In genomic region chr4:137463377-137464003, GRCh38 we compare ENCODE assay signal across 15 cellular contexts.
DNase-seq lines count a peak whose midpoint lies in the region; ATAC-seq, FAIRE-seq and TF ChIP-seq lines count a peak whose summit lies in the region.
"Had no signal": no experiment of that assay in that cellular context is flagged by ENCODE, and none has a peak within 500 bp of the region (broad histone marks: within the 10 kb centered on the region; RNA-seq: fewer than 3 reads in every experiment).

No MANE protein-coding gene starts in this region.

- TF ChIP-seq POLR2A in K562 (conservative IDR thresholded peaks at IDR 0.05) = no peak

- no peak for FAIRE-seq in K562 (lab: Jason Lieb, UNC)
- FAIRE-seq: A549, GM12891 had no signal

- H3K9me1 ChIP-seq in K562 (ENCODE audit: control insufficient read depth, insufficient read depth, low read length) = no peaks in the 10 kb centered on the region

- TF ChIP-seq CTCF in K562 (IDR thresholded peaks at IDR 0.05 in 2 of 3, conservative IDR thresholded peaks at IDR 0.05 in 1 of 3; ENCODE audit: insufficient read depth in 2 of 3, low read depth in 1 of 3, low read length in 3 of 3) = no peak
- TF ChIP-seq CTCF in mesothelial cell of epicardium (IDR thresholded peaks at IDR 0.05; ENCODE audit: unreplicated experiment) = no peak

- H3K79me2 ChIP-seq in K562 (ENCODE audit: control insufficient read depth, insufficient read depth, low read length) = no peaks in the 10 kb centered on the region

- in situ Hi-C loops in K562 (cut with MboI) = no loop called here

- H3K4me1 ChIP-seq in K562 (replicated peaks in 1 of 2; ENCODE audit: control insufficient read depth in 2 of 2, insufficient read depth in 2 of 2, low read length in 2 of 2) = no peaks in the 10 kb centered on the region
- H3K4me1 ChIP-seq: A549 had no signal

- WGBS in K562 (ENCODE audit: insufficient coverage, low coverage, missing lambda C conversion rate) = 11% methylated on average over 1 of the region's 1 CpG

- no peaks in the 10 kb centered on the region for H3K36me3 ChIP-seq in K562 (ENCODE audit: control insufficient read depth, insufficient read depth, low read length)
- H3K36me3 ChIP-seq: BLaER1 treated with 17β-estradiol and CSF1 and Interleukin-3, amounts not matched to agents 10 nM and 100 nM had no signal

- H3K9ac ChIP-seq in K562 (ENCODE audit: insufficient read depth in 1 of 2, low read depth in 2 of 2, low read length in 2 of 2) = no peak overlapping the region
- H3K9ac ChIP-seq: BLaER1 treated with 17β-estradiol and CSF1 and Interleukin-3, amounts not matched to agents 10 nM and 100 nM had no signal

- peaks cover 47% of the 10 kb centered on the region for H3K9me3 Mint-ChIP-seq in mesothelial cell of epicardium
- H3K9me3 Mint-ChIP-seq: HFFc6 had no signal

- no peaks in the 10 kb centered on the region for H3K27me3 Mint-ChIP-seq in mesothelial cell of epicardium (ENCODE audit: low read depth)
- H3K27me3 Mint-ChIP-seq: CD4-positive, CD25-positive, alpha-beta regulatory T cell had no signal

- H2AFZ ChIP-seq in K562 (ENCODE audit: low read depth, low read length) = no peak overlapping the region

- peaks cover 26% of the 10 kb centered on the region for H3K36me3 Mint-ChIP-seq in mesothelial cell of epicardium
- H3K36me3 Mint-ChIP-seq: CD4-positive, CD25-positive, alpha-beta regulatory T cell had no signal

- H3K4me3 Mint-ChIP-seq in mesothelial cell of epicardium = no peak overlapping the region
- H3K4me3 Mint-ChIP-seq: CD4-positive, CD25-positive, alpha-beta regulatory T cell; HFFc6 had no signal

- H3K4me1 Mint-ChIP-seq in mesothelial cell of epicardium = peaks cover 6% of the 10 kb centered on the region
- H3K4me1 Mint-ChIP-seq: CD4-positive, CD25-positive, alpha-beta regulatory T cell had no signal

- BruUV-seq in K562 (replicated peaks; lab: Mats Ljungman, UMichigan) = no TSS peak

- TF ChIP-seq EP300 in K562 (IDR thresholded peaks at IDR 0.05; ENCODE audit: low read length) = no peak

- H3K4me3 ChIP-seq in K562 = no peak overlapping the region
- H3K4me3 ChIP-seq: A549; BLaER1 treated with 17β-estradiol and CSF1 and Interleukin-3, amounts not matched to agents 10 nM and 100 nM had no signal

- DNase-seq in ELF-1 (ENCODE audit: low read depth, low spot score) (peak; percentile 35), K562 (ENCODE audit: extremely low read depth in 1 of 4, low spot score in 3 of 4) (no peak), mesothelial cell of epicardium (ENCODE audit: low spot score in 2 of 2, unreplicated experiment in 2 of 2) (no peak)
- DNase-seq: Calu3; CD4-positive, CD25-positive, alpha-beta regulatory T cell; DMS 273 treated with DMSO at 0.1 percent for 48 hours; HCEC 1CT; HFFc6 had no signal

- intact Hi-C loops in K562 (cut with micrococcal nuclease) = no loop called here

- H3K27ac ChIP-seq in K562 (ENCODE audit: extremely low read depth, low read depth, low read length) = no peak overlapping the region
- H3K27ac ChIP-seq: A549, HL-60 had no signal

- no peaks in the 10 kb centered on the region for H3K9me3 ChIP-seq in K562 (replicated peaks; ENCODE audit: control insufficient read depth, insufficient read depth, low read depth, low read length)
- H3K9me3 ChIP-seq: A549 had no signal

- peak overlapping the region; percentile 13 for H3K27ac Mint-ChIP-seq in mesothelial cell of epicardium
- H3K27ac Mint-ChIP-seq: HFFc6 had no signal

- POLR2A ChIA-PET in K562 (lab: Yijun Ruan, JAX) = no interaction called here

- no peak overlapping the region for H3K4me2 ChIP-seq in K562 (ENCODE audit: insufficient read depth, low read length)
- H3K4me2 ChIP-seq: A549 had no signal

- ATAC-seq in K562 (no peak), GM21723 (IDR thresholded peaks at IDR 0.05; ENCODE audit: unreplicated experiment) (no peak), GM21381 (IDR thresholded peaks at IDR 0.05; ENCODE audit: unreplicated experiment) (no peak)
- ATAC-seq in activated CD4-positive, CD25-positive, alpha-beta regulatory T cell treated with anti-CD3 and anti-CD28 coated beads, Interleukin-2, amount 50 U/mL, for 24 hours = no peak
- ATAC-seq: A549 had no signal

- no peaks in the 10 kb centered on the region for H4K20me1 ChIP-seq in K562 (replicated peaks; ENCODE audit: control insufficient read depth, insufficient read depth, low read length)
- H4K20me1 ChIP-seq: BLaER1 treated with 17β-estradiol and CSF1 and Interleukin-3, amounts not matched to agents 10 nM and 100 nM had no signal

- TF ChIP-seq RAD21 in K562 (CRISPR knock-in tag; conservative IDR thresholded peaks at IDR 0.05 in 1 of 2, IDR thresholded peaks at IDR 0.05 in 1 of 2) = no peak

- H3K27me3 ChIP-seq in K562 (ENCODE audit: control insufficient read depth in 2 of 2, insufficient read depth in 2 of 2, low read length in 2 of 2) = no peaks in the 10 kb centered on the region
- H3K27me3 ChIP-seq: BLaER1 treated with 17β-estradiol and CSF1 and Interleukin-3, amounts not matched to agents 10 nM and 100 nM had no signal

- CTCF ChIA-PET in K562 (lab: Yijun Ruan, JAX; ENCODE audit: low intra/inter-chr PET ratio) = no interaction called here

TF ChIP-seq in K562, 482 proteins besides CTCF, POLR2A, EP300 and RAD21:
- peak; percentile 98 for TF ChIP-seq DMBX1 (CRISPR knock-in tag; IDR thresholded peaks at IDR 0.05; ENCODE audit: borderline replicate concordance)
- TF ChIP-seq HINFP (tag; conservative IDR thresholded peaks at IDR 0.05; ENCODE audit: low read depth) = peak; percentile 84
- peak; percentile 77 for TF ChIP-seq IRF9 (tag; IDR thresholded peaks at IDR 0.05)
- no peak for TF ChIP-seq ID3 (CRISPR knock-in tag; IDR thresholded peaks at IDR 0.05)
- peak; percentile 96 for TF ChIP-seq ID3 (tag; IDR thresholded peaks at IDR 0.05)
- TF ChIP-seq HSF4 (CRISPR knock-in tag; IDR thresholded peaks at IDR 0.05; ENCODE audit: borderline replicate concordance) = peak; percentile 90; the same call in 1 of the 2 replicates
- TF ChIP-seq ZNF785 (CRISPR knock-in tag; IDR thresholded peaks at IDR 0.05) = no peak
- TF ChIP-seq CBFA2T2 (conservative IDR thresholded peaks at IDR 0.05) = 0 out of 2 replicates have a peak, but pooled peaks have one; percentile 13
- peak; percentile 27; the same call in 1 of the 2 replicates for TF ChIP-seq TCF3 (CRISPR knock-in tag; IDR thresholded peaks at IDR 0.05)
- TF ChIP-seq ZNF23 (CRISPR knock-in tag; IDR thresholded peaks at IDR 0.05) = 0 out of 2 replicates have a peak, but pooled peaks have one; percentile 13
- TF ChIP-seq NR0B1 (IDR thresholded peaks at IDR 0.05; ENCODE audit: partially characterized antibody) = no peak
- TF ChIP-seq ZNF311 (CRISPR knock-in tag; IDR thresholded peaks at IDR 0.05) = peak; percentile 87
- TF ChIP-seq ZNF175 (CRISPR knock-in tag; IDR thresholded peaks at IDR 0.05; ENCODE audit: low read depth) = no peak
- TF ChIP-seq CBFA2T3 (IDR thresholded peaks at IDR 0.05) = peak; percentile 13; the same call in 1 of the 2 replicates
